ENCODE assay signal across 20 cellular contexts in the genomic region with DNA sequence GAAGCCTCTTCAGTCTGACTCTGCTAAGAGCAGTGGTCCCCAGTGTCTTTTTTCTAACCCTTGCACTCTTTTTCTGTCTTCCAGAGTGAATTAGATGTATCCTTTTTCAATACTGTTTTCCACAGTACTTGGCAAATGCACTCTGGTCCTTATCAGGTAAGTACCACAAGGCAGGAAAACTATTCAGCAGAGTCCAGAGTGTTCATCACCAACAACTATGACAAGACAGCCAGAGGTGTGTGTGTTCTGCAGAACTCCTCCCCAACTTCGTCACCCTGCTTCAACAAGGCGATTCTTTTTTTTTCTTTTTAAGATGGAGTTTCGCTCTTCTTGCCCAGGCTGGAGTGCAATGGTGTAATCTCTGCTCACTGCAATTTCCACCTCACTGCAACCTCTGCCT.
"Had no signal": no experiment of that assay in that cellular context is flagged by ENCODE, and none has a peak within 500 bp of the region (broad histone marks: within the 10 kb centered on the region; RNA-seq: fewer than 3 reads in every experiment).

No MANE protein-coding gene starts in this region.

- DNase-seq: activated CD4-positive, alpha-beta T cell treated with anti-CD3 and anti-CD28 coated beads for 36 hours; activated CD4-positive, alpha-beta T cell treated with anti-CD3 and anti-CD28 coated beads, Interleukin-2, amount 50 U/mL, for 48 hours; activated gamma-delta T cell treated with Interleukin-2 at 50 U/mL for 16 hours; activated naive CD8-positive, alpha-beta T cell treated with anti-CD3 and anti-CD28 coated beads for 36 hours; amygdala; effector memory CD8-positive, alpha-beta T cell; heart left ventricle; left ventricle myocardium inferior; natural killer cell; stimulated activated CD4-positive, alpha-beta T cell treated with anti-CD3 and anti-CD28 coated beads, Interleukin-1b, Interleukin-23, amount 100 ng/mL, for 48 hours; stimulated activated naive CD4-positive, alpha-beta T cell treated with Interleukin-2 at 50 U/mL for 16 hours; thyroid gland had no signal

- ATAC-seq: activated CD4-positive, alpha-beta T cell treated with anti-CD3 and anti-CD28 coated beads for 36 hours; effector memory CD8-positive, alpha-beta T cell; gastroesophageal sphincter; heart left ventricle; natural killer cell; sciatic nerve; WTC11 had no signal

- H3K9me3 ChIP-seq: gastroesophageal sphincter, heart left ventricle, left ventricle myocardium inferior, neutrophil, thyroid gland had no signal

- H3K36me3 ChIP-seq: cardiac muscle cell, neutrophil, thyroid gland had no signal

- H3K27ac ChIP-seq: cardiac muscle cell, gastroesophageal sphincter, heart left ventricle, left ventricle myocardium inferior, neutrophil, parathyroid adenoma, thyroid gland had no signal

- H3K27me3 Mint-ChIP-seq: activated CD4-positive, alpha-beta T cell treated with anti-CD3 and anti-CD28 coated beads for 36 hours; activated naive CD8-positive, alpha-beta T cell treated with anti-CD3 and anti-CD28 coated beads for 36 hours; dendritic cell treated with granulocyte-macrophage colony-stimulating factor and Interleukin-4, amounts not matched to agents 40 ng/mL and 50 ng/mL, for 4 days; effector memory CD8-positive, alpha-beta T cell had no signal

- H3K4me3 ChIP-seq: cardiac muscle cell, gastroesophageal sphincter, heart left ventricle, left ventricle myocardium inferior, thyroid gland had no signal

- H3K9me3 Mint-ChIP-seq: activated naive CD8-positive, alpha-beta T cell treated with anti-CD3 and anti-CD28 coated beads for 36 hours; dendritic cell treated with granulocyte-macrophage colony-stimulating factor and Interleukin-4, amounts not matched to agents 40 ng/mL and 50 ng/mL, for 4 days; effector memory CD8-positive, alpha-beta T cell; natural killer cell; T-helper 2 cell treated with Interferon-gamma antibody and Interleukin-4, amounts not matched to agents 5 μg/mL and 100 μg/mL, for 36 hours; WTC11 had no signal

- H3K27me3 ChIP-seq: cardiac muscle cell, gastroesophageal sphincter, heart left ventricle, neutrophil, thyroid gland had no signal

- H2AFZ ChIP-seq: parathyroid adenoma had no signal

- H3K4me1 ChIP-seq: parathyroid adenoma had no signal

- H3K27ac Mint-ChIP-seq: activated CD4-positive, alpha-beta T cell treated with anti-CD3 and anti-CD28 coated beads for 36 hours; activated naive CD8-positive, alpha-beta T cell treated with anti-CD3 and anti-CD28 coated beads for 36 hours; dendritic cell treated with granulocyte-macrophage colony-stimulating factor and Interleukin-4, amounts not matched to agents 40 ng/mL and 50 ng/mL, for 4 days; effector memory CD8-positive, alpha-beta T cell; natural killer cell; T-helper 2 cell treated with Interferon-gamma antibody and Interleukin-4, amounts not matched to agents 5 μg/mL and 100 μg/mL, for 36 hours; WTC11 had no signal

- H3K4me1 Mint-ChIP-seq: activated CD4-positive, alpha-beta T cell treated with anti-CD3 and anti-CD28 coated beads for 36 hours; activated naive CD8-positive, alpha-beta T cell treated with anti-CD3 and anti-CD28 coated beads for 36 hours; natural killer cell; WTC11 had no signal

- H3K4me3 Mint-ChIP-seq: activated CD4-positive, alpha-beta T cell treated with anti-CD3 and anti-CD28 coated beads for 36 hours; activated naive CD8-positive, alpha-beta T cell treated with anti-CD3 and anti-CD28 coated beads for 36 hours; dendritic cell treated with granulocyte-macrophage colony-stimulating factor and Interleukin-4, amounts not matched to agents 40 ng/mL and 50 ng/mL, for 4 days; effector memory CD8-positive, alpha-beta T cell; natural killer cell; T-helper 2 cell treated with Interferon-gamma antibody and Interleukin-4, amounts not matched to agents 5 μg/mL and 100 μg/mL, for 36 hours; WTC11 had no signal

- H3K9ac ChIP-seq: parathyroid adenoma had no signal
